In genomic region chr9:2727966-2728613, GRCh38 we compare ENCODE assay signal across 9 cellular contexts. TPM values are rescaled to one million over a fixed set of nuclear protein-coding genes. Genes with fewer than 3 reads are reported as not detected.
DNase-seq lines count a peak whose midpoint lies in the region; ATAC-seq and TF ChIP-seq lines count a peak whose summit lies in the region.
"Had no signal": no experiment of that assay in that cellular context is flagged by ENCODE, and none has a peak within 500 bp of the region (broad histone marks: within the 10 kb centered on the region; RNA-seq: fewer than 3 reads in every experiment).

No MANE protein-coding gene starts in this region.

- no peaks in the 10 kb centered on the region for H3K9me3 Mint-ChIP-seq in nephron
- H3K9me3 Mint-ChIP-seq in activated T-helper 1 cell treated with anti-CD3 and anti-CD28 coated beads, Interleukin-12 subunit alpha, Interleukin-12 subunit beta, Interleukin-2, Interleukin-4 antibody, amounts not matched to agents 30 ng/mL and 10 ng/mL and 1 ng/mL, durations not matched to agents 14 hours and 24 hours and 36 hours: no peaks in the 10 kb centered on the region
- H3K9me3 Mint-ChIP-seq: central memory CD8-positive, alpha-beta T cell had no signal

- H3K27me3 ChIP-seq in RWPE2 (ENCODE audit: insufficient read depth, poor library complexity, severe bottlenecking): no peaks in the 10 kb centered on the region

- DNase-seq in NCI-H187 treated with DMSO at 0.1 percent for 48 hours (lab: John Stamatoyannopoulos, UW) (peak; percentile 14), NCI-H187 (lab: John Stamatoyannopoulos, UW) (no peak), HCEC 1CT (peak; percentile 81), LoVo (ENCODE audit: low spot score) (peak; percentile 2), RWPE2 (ENCODE audit: low spot score) (no peak)
- DNase-seq in activated T-helper 1 cell treated with anti-CD3 and anti-CD28 coated beads, Interleukin-12 subunit alpha, Interleukin-12 subunit beta, Interleukin-2, Interleukin-4 antibody, amounts not matched to agents 30 ng/mL and 10 ng/mL and 1 ng/mL, durations not matched to agents 14 hours and 24 hours and 36 hours (ENCODE audit: low spot score): no peak

- H3K9me3 ChIP-seq in RWPE2 (ENCODE audit: severe bottlenecking): no peaks in the 10 kb centered on the region

- no peak overlapping the region for H3K4me3 ChIP-seq in RWPE2 (ENCODE audit: severe bottlenecking)

- H3K4me3 Mint-ChIP-seq in nephron: peak overlapping the region in 1 of 3 experiments; percentile 12
- H3K4me3 Mint-ChIP-seq in activated T-helper 1 cell treated with anti-CD3 and anti-CD28 coated beads, Interleukin-12 subunit alpha, Interleukin-12 subunit beta, Interleukin-2, Interleukin-4 antibody, amounts not matched to agents 30 ng/mL and 10 ng/mL and 1 ng/mL, durations not matched to agents 14 hours and 24 hours and 36 hours: no peak overlapping the region
- H3K4me3 Mint-ChIP-seq: central memory CD8-positive, alpha-beta T cell had no signal

- ATAC-seq in RWPE2 (ENCODE audit: low read depth) (peak; percentile 53), esophagus mucosa (peak; percentile 43)

- no peak overlapping the region for H3K27ac ChIP-seq in RWPE2 (ENCODE audit: poor library complexity, severe bottlenecking)

- H3K27ac Mint-ChIP-seq in nephron: peak overlapping the region; percentile 36 to 81 (median 75)
- no peak overlapping the region for H3K27ac Mint-ChIP-seq in activated T-helper 1 cell treated with anti-CD3 and anti-CD28 coated beads, Interleukin-12 subunit alpha, Interleukin-12 subunit beta, Interleukin-2, Interleukin-4 antibody, amounts not matched to agents 30 ng/mL and 10 ng/mL and 1 ng/mL, durations not matched to agents 14 hours and 24 hours and 36 hours

- H3K4me1 ChIP-seq in RWPE2 (ENCODE audit: insufficient read depth, poor library complexity, severe bottlenecking): no peaks in the 10 kb centered on the region

- intact Hi-C loops in activated T-helper 1 cell treated with anti-CD3 and anti-CD28 coated beads, Interleukin-12 subunit alpha, Interleukin-12 subunit beta, Interleukin-2, Interleukin-4 antibody, amounts not matched to agents 30 ng/mL and 10 ng/mL and 1 ng/mL, durations not matched to agents 14 hours and 24 hours and 36 hours (cut with micrococcal nuclease): loop anchor here (2.0 to 5.0 kb wide), 2 partner anchors 105 to 596 kb away; no protein-coding TSS in a partner anchor

- no peaks in the 10 kb centered on the region for H3K36me3 Mint-ChIP-seq in nephron (ENCODE audit: low read depth)
- H3K36me3 Mint-ChIP-seq in activated T-helper 1 cell treated with anti-CD3 and anti-CD28 coated beads, Interleukin-12 subunit alpha, Interleukin-12 subunit beta, Interleukin-2, Interleukin-4 antibody, amounts not matched to agents 30 ng/mL and 10 ng/mL and 1 ng/mL, durations not matched to agents 14 hours and 24 hours and 36 hours (ENCODE audit: low read depth): no peaks in the 10 kb centered on the region

- no peaks in the 10 kb centered on the region for H3K36me3 ChIP-seq in RWPE2 (ENCODE audit: low read depth)

- H3K4me1 Mint-ChIP-seq in nephron: peaks cover 52% of the 10 kb centered on the region
- H3K4me1 Mint-ChIP-seq in activated T-helper 1 cell treated with anti-CD3 and anti-CD28 coated beads, Interleukin-12 subunit alpha, Interleukin-12 subunit beta, Interleukin-2, Interleukin-4 antibody, amounts not matched to agents 30 ng/mL and 10 ng/mL and 1 ng/mL, durations not matched to agents 14 hours and 24 hours and 36 hours (ENCODE audit: low read depth): no peaks in the 10 kb centered on the region

- no peaks in the 10 kb centered on the region for H3K27me3 Mint-ChIP-seq in nephron (ENCODE audit: low read depth)
- no peaks in the 10 kb centered on the region for H3K27me3 Mint-ChIP-seq in activated T-helper 1 cell treated with anti-CD3 and anti-CD28 coated beads, Interleukin-12 subunit alpha, Interleukin-12 subunit beta, Interleukin-2, Interleukin-4 antibody, amounts not matched to agents 30 ng/mL and 10 ng/mL and 1 ng/mL, durations not matched to agents 14 hours and 24 hours and 36 hours (ENCODE audit: insufficient read depth)
- H3K27me3 Mint-ChIP-seq: central memory CD8-positive, alpha-beta T cell had no signal

- TF ChIP-seq CTCF in RWPE2 (IDR thresholded peaks at IDR 0.05; ENCODE audit: poor library complexity, severe bottlenecking): peak; percentile 69
- TF ChIP-seq CTCF in nephron (IDR thresholded peaks at IDR 0.05; ENCODE audit: unreplicated experiment in 3 of 3): peak; percentile 59 to 72 (median 67)

RNA-seq across cellular contexts. Expression of gene KCNV2, which starts 10.8 kb away (rescaled TPM):
- total RNA-seq in esophagus mucosa: not detected
- total RNA-seq in activated T-helper 1 cell treated with anti-CD3 and anti-CD28 coated beads, Interleukin-12 subunit alpha, Interleukin-12 subunit beta, Interleukin-2, Interleukin-4 antibody, amounts not matched to agents 30 ng/mL and 10 ng/mL and 1 ng/mL, durations not matched to agents 14 hours and 24 hours and 36 hours: not detected in 2 replicates

Comparison
In these comparisons a context has a peak if more than half of its experiments do, and no peak if none do; other contexts are left out.
1. DNase-seq: peak in NCI-H187 treated with DMSO at 0.1 percent for 48 hours (single experiment), HCEC 1CT (single experiment) and LoVo (single experiment); none in NCI-H187 (0 of 2), RWPE2 (single experiment) and activated T-helper 1 cell treated with anti-CD3 and anti-CD28 coated beads, Interleukin-12 subunit alpha, Interleukin-12 subunit beta, Interleukin-2, Interleukin-4 antibody, amounts not matched to agents 30 ng/mL and 10 ng/mL and 1 ng/mL, durations not matched to agents 14 hours and 24 hours and 36 hours (single experiment).